ENCODE assay signal across 1 cellular context in the genomic region with DNA sequence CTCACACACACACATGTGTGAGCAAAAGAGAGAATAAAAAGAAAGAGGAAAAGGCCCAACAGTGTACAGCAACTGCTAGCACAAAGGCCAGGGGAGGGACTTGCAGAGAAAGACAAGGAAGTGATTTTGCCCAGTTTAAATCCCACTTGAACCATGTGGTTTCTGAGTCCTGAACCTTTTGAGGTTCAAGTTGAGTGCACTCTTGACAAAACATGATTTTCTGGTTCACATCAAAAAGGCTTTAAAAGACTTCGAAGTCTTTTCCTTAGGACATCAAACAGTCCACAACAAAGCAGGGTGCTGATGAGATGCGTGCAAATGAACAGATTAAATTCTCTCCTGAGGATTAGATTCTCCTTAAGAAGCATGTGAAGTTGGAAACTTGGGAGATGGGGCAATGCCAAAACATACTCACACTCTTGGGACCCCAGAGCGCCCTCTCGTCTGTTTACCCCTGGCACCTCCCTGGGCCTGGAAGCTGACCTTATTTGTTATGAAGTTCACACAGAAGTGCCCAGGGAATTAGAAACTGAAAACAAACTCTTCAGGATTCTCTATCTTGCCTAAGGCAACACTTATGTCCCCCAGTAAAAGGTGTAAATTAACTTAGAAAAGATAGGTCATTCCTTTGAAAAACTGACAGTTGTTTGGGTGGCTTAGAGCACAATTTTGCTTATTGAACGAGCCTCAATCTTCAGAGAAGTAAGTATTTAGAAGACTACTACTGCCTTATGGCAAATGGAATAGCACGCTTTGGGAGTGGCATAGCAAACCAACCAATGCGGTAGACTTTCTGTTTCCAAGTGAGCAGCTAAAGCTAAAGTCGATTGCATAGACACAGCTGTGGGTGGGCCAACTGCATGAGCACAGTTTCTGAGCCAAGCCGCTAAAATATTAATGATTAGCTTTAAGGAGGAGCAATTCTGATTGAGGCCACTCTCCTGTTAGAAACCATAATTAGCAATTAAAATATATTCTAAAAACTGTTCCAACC.
TF ChIP-seq lines count a peak whose summit lies in the region.

No MANE protein-coding gene starts in this region.

TF ChIP-seq in K562, 482 proteins besides CTCF, POLR2A, EP300 and RAD21:
- TF ChIP-seq HIVEP1 (CRISPR knock-in tag; IDR thresholded peaks at IDR 0.05) (no peak), FIP1L1 (IDR thresholded peaks at IDR 0.05; ENCODE audit: low read depth, low read length, poor library complexity, severe bottlenecking) (no peak), PCBP1 (IDR thresholded peaks at IDR 0.05; ENCODE audit: low read depth, low read length, poor library complexity, severe bottlenecking) (no peak), HNRNPK (IDR thresholded peaks at IDR 0.05; ENCODE audit: low read depth, low read length, poor library complexity, severe bottlenecking) (no peak), HMGXB4 (CRISPR knock-in tag; IDR thresholded peaks at IDR 0.05) (no peak), HOXB6 (CRISPR knock-in tag; IDR thresholded peaks at IDR 0.05; ENCODE audit: borderline replicate concordance) (no peak), RNF2 (IDR thresholded peaks at IDR 0.05) (no peak), PBX2 (CRISPR knock-in tag; IDR thresholded peaks at IDR 0.05; ENCODE audit: low read depth) (no peak), PBX2 (tag; conservative IDR thresholded peaks at IDR 0.05; ENCODE audit: low read depth) (peak; percentile 25; the same call in 1 of the 2 replicates), NFYB (IDR thresholded peaks at IDR 0.05; ENCODE audit: extremely low read depth, insufficient read length) (no peak)
